8 cellular contexts compared by ENCODE assay signal in genomic region chr11:62974848-62975522, GRCh38. TPM values are rescaled to one million over a fixed set of nuclear protein-coding genes. Genes with fewer than 3 reads are reported as not detected.
DNase-seq lines count a peak whose midpoint lies in the region; ATAC-seq, FAIRE-seq and TF ChIP-seq lines count a peak whose summit lies in the region.

No MANE protein-coding gene starts in this region.

- H2BK120ac ChIP-seq in H9 (ENCODE audit: low read depth, low read length, poor library complexity, severe bottlenecking) = no peak overlapping the region

- no peak overlapping the region for H3K56ac ChIP-seq in H9 (ENCODE audit: insufficient read length, low read depth, low read length)

- H4K8ac ChIP-seq in H9 (replicated peaks; ENCODE audit: insufficient read length, low read depth, low read length) = no peak overlapping the region

- H3K79me2 ChIP-seq in H9 (ENCODE audit: insufficient read depth, low read length) = no peaks in the 10 kb centered on the region

- no peak overlapping the region for H2BK12ac ChIP-seq in H9 (ENCODE audit: insufficient read length, low read depth, low read length)

- H4K20me1 ChIP-seq in H9 (ENCODE audit: control insufficient read depth, insufficient read depth, insufficient read length) = no peaks in the 10 kb centered on the region

- no peak overlapping the region for H2BK5ac ChIP-seq in H9 (ENCODE audit: insufficient read length, low read length)

- ATAC-seq in pancreas (peak; percentile 92 to 99 (median 96)), HG03354 (IDR thresholded peaks at IDR 0.05; ENCODE audit: poor library complexity, severe bottlenecking, unreplicated experiment) (no peak), GM19463 (IDR thresholded peaks at IDR 0.05; ENCODE audit: unreplicated experiment) (no peak), GM21360 (IDR thresholded peaks at IDR 0.05; ENCODE audit: unreplicated experiment) (no peak)

- no peak overlapping the region for H3K18ac ChIP-seq in H9 (ENCODE audit: insufficient read length, low read depth, low read length)

- no peaks in the 10 kb centered on the region for H3K4me1 ChIP-seq in H9 (ENCODE audit: insufficient read depth, low read length)
- H3K4me1 ChIP-seq in endodermal cell (ENCODE audit: control insufficient read depth, insufficient read depth, low read length) = no peaks in the 10 kb centered on the region
- peaks cover 0 to 3% (median 0%) of the 10 kb centered on the region in 3 donors for H3K4me1 ChIP-seq in pancreas

- H3K4me3 Mint-ChIP-seq in CD14-positive monocyte (no peak overlapping the region), H9 (peak overlapping the region in 1 of 2 experiments; percentile 40; a peak in 1 of 5 replicates), endodermal cell (no peak overlapping the region)

- H3K9me3 ChIP-seq in H9 (ENCODE audit: control insufficient read depth, low read depth, low read length) = no peaks in the 10 kb centered on the region
- H3K9me3 ChIP-seq in endodermal cell (ENCODE audit: control insufficient read depth, low read length) = no peaks in the 10 kb centered on the region
- no peaks in the 10 kb centered on the region for H3K9me3 ChIP-seq in pancreas

- no peak overlapping the region for H3T11ph ChIP-seq in H9 (ENCODE audit: low read length)

- no peak overlapping the region for H3K27ac Mint-ChIP-seq in CD14-positive monocyte
- H3K27ac Mint-ChIP-seq in H9 = no peak overlapping the region
- H3K27ac Mint-ChIP-seq in endodermal cell = no peak overlapping the region

- H3K9ac ChIP-seq in H9 (ENCODE audit: extremely low read depth, insufficient read length, low read length) (no peak overlapping the region), endodermal cell (ENCODE audit: extremely low read depth, low read length, poor library complexity, severe bottlenecking) (no peak overlapping the region)

- H4K5ac ChIP-seq in H9 (ENCODE audit: insufficient read length, low read depth, low read length) = no peak overlapping the region

- H2AFZ ChIP-seq in H9 (ENCODE audit: low read length) = no peak overlapping the region

- no peak overlapping the region for H3K4me2 ChIP-seq in H9 (ENCODE audit: insufficient read depth, insufficient read length, low read length)

- no peak for FAIRE-seq in pancreas (lab: Jason Lieb, UNC)

- H3K79me1 ChIP-seq in H9 (ENCODE audit: insufficient read depth, low read depth, low read length, poor library complexity, severe bottlenecking) = no peaks in the 10 kb centered on the region

- H3K27me3 Mint-ChIP-seq in CD14-positive monocyte (ENCODE audit: low read depth in 3 of 3) (peaks cover 18 to 32% (median 20%) of the 10 kb centered on the region in 3 donors), H9 (ENCODE audit: low read depth) (peaks cover 21% of the 10 kb centered on the region), endodermal cell (ENCODE audit: insufficient read depth) (peaks cover 21% of the 10 kb centered on the region)

- DNase-seq in CD14-positive monocyte (ENCODE audit: low spot score) = no peak
- DNase-seq in H9 = peak; percentile 76
- peak; percentile 3 for DNase-seq in NCI-H748 treated with DMSO at 0.1 percent for 48 hours (lab: John Stamatoyannopoulos, UW)
- peak; percentile 82 for DNase-seq in endodermal cell
- peak; percentile 44 to 89 (median 79) for DNase-seq in pancreas

- no peak overlapping the region for H3K23ac ChIP-seq in H9 (ENCODE audit: insufficient read length, low read depth, low read length)

- no peak overlapping the region for H3K27ac ChIP-seq in H9 (ENCODE audit: insufficient read length, low read depth, low read length)
- no peak overlapping the region for H3K27ac ChIP-seq in endodermal cell (ENCODE audit: low read depth, low read length)
- H3K27ac ChIP-seq in pancreas = no peak overlapping the region

- H3K27me3 ChIP-seq in H9 (ENCODE audit: insufficient read depth, low read length) (no peaks in the 10 kb centered on the region), endodermal cell (ENCODE audit: control insufficient read depth, insufficient read depth, low read length, poor library complexity, severe bottlenecking) (no peaks in the 10 kb centered on the region), pancreas (no peaks in the 10 kb centered on the region)

- TF ChIP-seq CTCF in CD14-positive monocyte (IDR thresholded peaks at IDR 0.05) (peak; percentile 19), H9 (conservative IDR thresholded peaks at IDR 0.05) (peak; percentile 79), endodermal cell (conservative IDR thresholded peaks at IDR 0.05) (peak; percentile 85), pancreas (IDR thresholded peaks at IDR 0.05) (peak; percentile 49 to 66 (median 62))

- H3K23me2 ChIP-seq in H9 (ENCODE audit: insufficient read length, low read depth, low read length, poor library complexity, severe bottlenecking) = no peaks in the 10 kb centered on the region

- H2BK20ac ChIP-seq in H9 (ENCODE audit: low read depth, low read length, poor library complexity, severe bottlenecking) = no peak overlapping the region

- intact Hi-C loops in CD14-positive monocyte (cut with micrococcal nuclease) (no loop called here), pancreas (cut with DNase I) (loop anchor here in 1 of 3 donors (10.0 kb wide), 1 partner anchor 70 kb away; no protein-coding TSS in a partner anchor)

- H3K4me3 ChIP-seq in endodermal cell (ENCODE audit: low read length) (no peak overlapping the region), pancreas (no peak overlapping the region)

- H3K36me3 Mint-ChIP-seq in CD14-positive monocyte (no peaks in the 10 kb centered on the region), H9 (ENCODE audit: insufficient read depth in 1 of 3, low read depth in 3 of 3) (no peaks in the 10 kb centered on the region), endodermal cell (ENCODE audit: low read depth) (no peaks in the 10 kb centered on the region)

- H3K14ac ChIP-seq in H9 (ENCODE audit: insufficient read depth, low read length) = no peak overlapping the region

- no peak overlapping the region for H2BK15ac ChIP-seq in H9 (ENCODE audit: low read depth, low read length)

- no peak overlapping the region for H3K4ac ChIP-seq in H9 (ENCODE audit: low read depth, low read length)

- no peak overlapping the region for H4K91ac ChIP-seq in H9 (ENCODE audit: insufficient read length, low read depth, low read length)

- peaks cover 0 to 3% (median 0%) of the 10 kb centered on the region in 7 donors for H3K9me3 Mint-ChIP-seq in CD14-positive monocyte
- H3K9me3 Mint-ChIP-seq in H9 = no peaks in the 10 kb centered on the region
- H3K9me3 Mint-ChIP-seq in endodermal cell = no peaks in the 10 kb centered on the region

- whole genome bisulfite sequencing in H9 (ENCODE audit: extremely low coverage, insufficient read length, low lambda C conversion rate) = no CpG with 5 or more reads among the region's 9 CpGs
- 31 to 42% methylated on average over 8 of the region's 9 CpGs for WGBS in endodermal cell (ENCODE audit: insufficient coverage in 1 of 2, insufficient read length in 1 of 2), 2 experiments
- 12 to 18% methylated on average over 9 of the region's 9 CpGs for WGBS in pancreas, 2 donors

- no peak overlapping the region for H2AK5ac ChIP-seq in H9 (ENCODE audit: insufficient read length, low read length)

- H3K4me1 Mint-ChIP-seq in CD14-positive monocyte = no peaks in the 10 kb centered on the region
- peaks cover 4 to 5% of the 10 kb centered on the region in 2 experiments for H3K4me1 Mint-ChIP-seq in H9
- H3K4me1 Mint-ChIP-seq in endodermal cell = no peaks in the 10 kb centered on the region

- H3K36me3 ChIP-seq in endodermal cell (ENCODE audit: control insufficient read depth, insufficient read depth, low read length) (no peaks in the 10 kb centered on the region), pancreas (no peaks in the 10 kb centered on the region)

RNA-seq across cellular contexts. Expression of gene SLC22A6, which starts 9.8 kb away (rescaled TPM):
- not detected for polyA plus RNA-seq in CD14-positive monocyte
- total RNA-seq in H9 (2021) = not detected in 2 replicates
- not detected for total RNA-seq in endodermal cell
- polyA plus RNA-seq in endodermal cell (2013, experiment 1 of 2) = 0.28 TPM
- not detected for polyA plus RNA-seq in endodermal cell (2013, experiment 2 of 2)
- not detected for total RNA-seq in pancreas
- not detected for polyA plus RNA-seq in pancreas

RNA-seq across cellular contexts. Expression of gene SLC22A8, which starts 40.7 kb away (rescaled TPM):
- polyA plus RNA-seq in CD14-positive monocyte = not detected
- total RNA-seq in H9 (2021) = not detected in 2 replicates
- total RNA-seq in endodermal cell = under 1 TPM in 1 of 2 donors, not detected in 1; 0.22 TPM
- not detected for polyA plus RNA-seq in endodermal cell (2013, experiment 1 of 2)
- polyA plus RNA-seq in endodermal cell (2013, experiment 2 of 2) = not detected
- not detected for total RNA-seq in pancreas
- not detected for polyA plus RNA-seq in pancreas

RNA-seq across cellular contexts. Expression of gene CHRM1, which starts 53.8 kb away (rescaled TPM):
- not detected for polyA plus RNA-seq in CD14-positive monocyte
- not detected in 2 replicates for total RNA-seq in H9 (2021)
- total RNA-seq in endodermal cell = not detected
- polyA plus RNA-seq in endodermal cell (2013, experiment 1 of 2) = 0.07 TPM
- 0.21 TPM for polyA plus RNA-seq in endodermal cell (2013, experiment 2 of 2)
- total RNA-seq in pancreas = under 1 TPM in 5 of 6 donors, not detected in 1; 0.06 to 0.15 (median 0.09) TPM
- polyA plus RNA-seq in pancreas = under 1 TPM; 0.14 to 0.19 TPM

Comparison
In these comparisons a context has a peak if more than half of its experiments do, and no peak if none do; other contexts are left out.
1. CTCF ChIP-seq: peak in every context shown above with its lines; median percentile 85 in endodermal cell; 79 in H9; 62 in pancreas; 19 in CD14-positive monocyte.
2. ATAC-seq: peak in pancreas (4 of 4); none in HG03354 (single experiment), GM19463 (single experiment) and GM21360 (single experiment).